In the genomic region with DNA sequence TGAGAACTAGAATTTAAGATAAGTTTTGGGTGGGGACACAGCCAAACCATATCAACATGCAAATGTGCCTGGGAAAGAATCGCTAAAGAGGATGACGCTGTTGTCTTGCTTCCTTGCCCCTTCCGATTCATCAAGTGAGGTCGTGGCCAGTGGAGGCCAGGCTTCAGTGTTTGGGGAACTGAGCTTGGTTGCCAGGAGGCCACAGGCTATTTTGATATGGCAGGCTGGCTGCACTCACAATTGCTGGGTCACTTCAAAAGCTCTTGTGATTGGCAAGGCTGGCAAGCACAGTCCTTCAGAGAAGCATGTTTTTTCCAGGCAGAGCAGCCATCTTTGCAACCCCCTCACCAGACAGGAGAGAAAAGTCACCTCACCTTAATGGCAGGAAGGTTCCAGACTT, we compare ENCODE assay signal across 19 cellular contexts. TPM values are rescaled to one million over a fixed set of nuclear protein-coding genes. Genes with fewer than 3 reads are reported as not detected.
DNase-seq lines count a peak whose midpoint lies in the region; ATAC-seq and TF ChIP-seq lines count a peak whose summit lies in the region.
"Had no signal": no experiment of that assay in that cellular context is flagged by ENCODE, and none has a peak within 500 bp of the region (broad histone marks: within the 10 kb centered on the region; RNA-seq: fewer than 3 reads in every experiment).

No MANE protein-coding gene starts in this region.

- H3K9me3 Mint-ChIP-seq in activated naive CD8-positive, alpha-beta T cell treated with anti-CD3 and anti-CD28 coated beads for 36 hours = no peaks in the 10 kb centered on the region
- H3K9me3 Mint-ChIP-seq: CD8-positive, alpha-beta T cell had no signal

- DNase-seq in Right ventricle myocardium inferior (ENCODE audit: missing footprints) (no peak), right atrium auricular region (ENCODE audit: low spot score) (no peak), Caki2 (ENCODE audit: low read depth) (peak; percentile 79), left cardiac atrium (peak; percentile 22), NCI-H2227 (lab: John Stamatoyannopoulos, UW; ENCODE audit: unreplicated experiment) (no peak), superior temporal gyrus (ENCODE audit: extremely low spot score) (no peak)
- no peak for DNase-seq in activated naive CD8-positive, alpha-beta T cell treated with anti-CD3 and anti-CD28 coated beads for 36 hours
- DNase-seq: 8988T; CD8-positive, alpha-beta T cell; DMS 273 treated with DMSO at 0.1 percent for 48 hours; DMS53; DND-41; EL; GOT3; H9 had no signal

- H3K4me1 ChIP-seq in right atrium auricular region = peaks cover 0 to 11% of the 10 kb centered on the region in 2 donors
- H3K4me1 ChIP-seq: BLaER1 treated with 17β-estradiol and CSF1 and Interleukin-3, amounts not matched to agents 10 nM and 100 nM had no signal

- no peak overlapping the region for H3K4me3 Mint-ChIP-seq in activated naive CD8-positive, alpha-beta T cell treated with anti-CD3 and anti-CD28 coated beads for 36 hours
- H3K4me3 Mint-ChIP-seq: B cell; CD8-positive, alpha-beta T cell; H9 had no signal

- no peaks in the 10 kb centered on the region for H3K4me1 Mint-ChIP-seq in activated naive CD8-positive, alpha-beta T cell treated with anti-CD3 and anti-CD28 coated beads for 36 hours
- H3K4me1 Mint-ChIP-seq: B cell had no signal

- no peak overlapping the region for H3K27ac Mint-ChIP-seq in activated naive CD8-positive, alpha-beta T cell treated with anti-CD3 and anti-CD28 coated beads for 36 hours
- H3K27ac Mint-ChIP-seq: B cell; CD8-positive, alpha-beta T cell; H9 had no signal

- no peak overlapping the region for H3K4me3 ChIP-seq in right atrium auricular region
- H3K4me3 ChIP-seq: BLaER1 treated with 17β-estradiol and CSF1 and Interleukin-3, amounts not matched to agents 10 nM and 100 nM; GM12878 had no signal

- H3K27ac ChIP-seq in right atrium auricular region = no peak overlapping the region
- H3K27ac ChIP-seq: BLaER1 treated with 17β-estradiol and CSF1 and Interleukin-3, amounts not matched to agents 10 nM and 100 nM had no signal

- intact Hi-C loops in Right ventricle myocardium inferior (cut with DNase I) = no loop called here
- intact Hi-C loops in left cardiac atrium (cut with DNase I) = no loop called here

- peaks cover 0 to 5% of the 10 kb centered on the region in 2 donors for H3K9me3 ChIP-seq in right atrium auricular region
- H3K9me3 ChIP-seq: BLaER1 treated with 17β-estradiol and CSF1 and Interleukin-3, amounts not matched to agents 10 nM and 100 nM had no signal

- no peaks in the 10 kb centered on the region for H3K36me3 ChIP-seq in right atrium auricular region
- H3K36me3 ChIP-seq: BLaER1 treated with 17β-estradiol and CSF1 and Interleukin-3, amounts not matched to agents 10 nM and 100 nM had no signal

- no peaks in the 10 kb centered on the region for H3K27me3 ChIP-seq in right atrium auricular region
- H3K27me3 ChIP-seq: BLaER1 treated with 17β-estradiol and CSF1 and Interleukin-3, amounts not matched to agents 10 nM and 100 nM had no signal

- ATAC-seq in Right ventricle myocardium inferior (peak; percentile 64), left cardiac atrium (peak in 1 of 2 donors; percentile 26)
- ATAC-seq: CD8-positive, alpha-beta T cell; GM12878 had no signal

- H3K27me3 Mint-ChIP-seq in activated naive CD8-positive, alpha-beta T cell treated with anti-CD3 and anti-CD28 coated beads for 36 hours = peaks cover 6% of the 10 kb centered on the region
- H3K27me3 Mint-ChIP-seq: B cell had no signal

- H3K36me3 Mint-ChIP-seq in activated naive CD8-positive, alpha-beta T cell treated with anti-CD3 and anti-CD28 coated beads for 36 hours = no peaks in the 10 kb centered on the region
- H3K36me3 Mint-ChIP-seq: CD8-positive, alpha-beta T cell had no signal

- TF ChIP-seq CTCF in right atrium auricular region (IDR thresholded peaks at IDR 0.05) = no peak

- in situ Hi-C loops in Caki2 (cut with HindIII; ENCODE audit: low pct_unique_long_range_greater_than_20kb, low sequenced_read_pairs) = no loop called here

RNA-seq across cellular contexts. Expression of gene SAMD5, which starts 45.8 kb away (rescaled TPM):
- 0.51 TPM for total RNA-seq in Right ventricle myocardium inferior
- total RNA-seq in right atrium auricular region = 1 to 10 TPM; 1.1 to 1.4 TPM
- total RNA-seq in Caki2 (2014; rRNA removed; shearing (Covaris generic); ENCODE audit: low replicate concordance) = 6.9 and 8.6 TPM in 2 replicates
- total RNA-seq in left cardiac atrium = 1 to 10 TPM; 1.6 to 2.1 TPM
- not detected for total RNA-seq in activated naive CD8-positive, alpha-beta T cell treated with anti-CD3 and anti-CD28 coated beads for 36 hours
- total RNA-seq: B cell; CD8-positive, alpha-beta T cell; G401 had no signal

Comparison
In these comparisons a context has a peak if more than half of its experiments do, and no peak if none do; other contexts are left out.
1. DNase-seq: peak in Caki2 (single experiment) and left cardiac atrium (single experiment); none in Right ventricle myocardium inferior (single experiment), right atrium auricular region (single experiment), NCI-H2227 (single experiment), activated naive CD8-positive, alpha-beta T cell treated with anti-CD3 and anti-CD28 coated beads for 36 hours (single experiment) and superior temporal gyrus (single experiment).